Comparison of ENCODE assay signal across 10 cellular contexts in the genomic region with DNA sequence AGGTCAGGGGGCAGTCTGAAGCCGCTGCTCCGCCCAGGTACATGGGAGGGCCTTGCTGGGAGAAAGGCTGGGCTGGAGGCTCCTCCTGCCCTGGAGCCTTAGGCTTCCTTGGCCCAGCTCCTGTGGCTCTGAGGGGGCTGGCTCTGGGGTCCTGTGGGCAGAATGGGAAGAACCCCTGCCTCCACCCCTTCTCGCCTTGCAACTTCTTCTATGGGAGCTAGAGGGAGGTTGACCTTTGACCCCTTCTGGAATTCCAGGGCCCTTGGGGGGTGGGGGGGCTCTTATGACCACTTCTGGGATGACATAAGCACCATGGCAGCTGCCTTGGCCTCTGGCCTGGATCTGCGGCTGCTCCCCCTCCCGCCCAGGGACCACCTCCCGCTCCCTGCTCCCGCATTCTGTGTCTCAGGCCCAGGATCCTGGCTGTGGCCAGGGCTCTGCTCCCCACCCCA. TPM values are rescaled to one million over a fixed set of nuclear protein-coding genes. Genes with fewer than 3 reads are reported as not detected.
DNase-seq lines count a peak whose midpoint lies in the region; FAIRE-seq and TF ChIP-seq lines count a peak whose summit lies in the region.
"Had no signal": no experiment of that assay in that cellular context is flagged by ENCODE, and none has a peak within 500 bp of the region (broad histone marks: within the 10 kb centered on the region; RNA-seq: fewer than 3 reads in every experiment).

No MANE protein-coding gene starts in this region.

- H3K9me3 Mint-ChIP-seq in activated T-helper 1 cell treated with anti-CD3 and anti-CD28 coated beads, Interleukin-12 subunit alpha, Interleukin-12 subunit beta, Interleukin-2, Interleukin-4 antibody, amounts not matched to agents 30 ng/mL and 10 ng/mL and 1 ng/mL, durations not matched to agents 14 hours and 24 hours and 36 hours, result no peaks in the 10 kb centered on the region

- H3K27ac ChIP-seq in liver (ENCODE audit: low read depth in 1 of 2, low read length in 2 of 2), result peak overlapping the region; percentile 62 to 70
- H3K27ac ChIP-seq in testis, result peak overlapping the region; percentile 80 to 87
- H3K27ac ChIP-seq in MM.1S (ENCODE audit: low read length), result no peak overlapping the region
- H3K27ac ChIP-seq: KMS-11 had no signal

- TF ChIP-seq CTCF in liver (IDR thresholded peaks at IDR 0.05; ENCODE audit: low read depth, low read length, missing input control), result no peak
- TF ChIP-seq CTCF in testis (IDR thresholded peaks at IDR 0.05), result no peak
- TF ChIP-seq CTCF in MM.1S (IDR thresholded peaks at IDR 0.05; ENCODE audit: low read length), result no peak

- H3K27ac Mint-ChIP-seq in activated T-helper 1 cell treated with anti-CD3 and anti-CD28 coated beads, Interleukin-12 subunit alpha, Interleukin-12 subunit beta, Interleukin-2, Interleukin-4 antibody, amounts not matched to agents 30 ng/mL and 10 ng/mL and 1 ng/mL, durations not matched to agents 14 hours and 24 hours and 36 hours, result no peak overlapping the region

- H3K27me3 ChIP-seq in liver (ENCODE audit: control insufficient read depth in 4 of 4, insufficient read depth in 4 of 4, low read length in 3 of 4), result no peaks in the 10 kb centered on the region
- H3K27me3 ChIP-seq in testis, result no peaks in the 10 kb centered on the region
- H3K27me3 ChIP-seq in MM.1S (replicated peaks; ENCODE audit: insufficient read depth, low read length), result no peaks in the 10 kb centered on the region

- peaks cover 16% of the 10 kb centered on the region for H3K36me3 Mint-ChIP-seq in activated T-helper 1 cell treated with anti-CD3 and anti-CD28 coated beads, Interleukin-12 subunit alpha, Interleukin-12 subunit beta, Interleukin-2, Interleukin-4 antibody, amounts not matched to agents 30 ng/mL and 10 ng/mL and 1 ng/mL, durations not matched to agents 14 hours and 24 hours and 36 hours (ENCODE audit: low read depth)

- WGBS in liver, result 88% methylated on average over 7 of the region's 7 CpGs
- WGBS in testis, 2 donors, result 47 to 52% methylated on average over 4 to 7 of the region's 7 CpGs

- intact Hi-C loops in testis (cut with DNase I; ENCODE audit: low total_unique reads), result loop anchor here (10.0 kb wide), 1 partner anchor 339 kb away; no protein-coding TSS in a partner anchor
- intact Hi-C loops in activated T-helper 1 cell treated with anti-CD3 and anti-CD28 coated beads, Interleukin-12 subunit alpha, Interleukin-12 subunit beta, Interleukin-2, Interleukin-4 antibody, amounts not matched to agents 30 ng/mL and 10 ng/mL and 1 ng/mL, durations not matched to agents 14 hours and 24 hours and 36 hours (cut with micrococcal nuclease), result no loop called here

- no peaks in the 10 kb centered on the region for H3K27me3 Mint-ChIP-seq in activated T-helper 1 cell treated with anti-CD3 and anti-CD28 coated beads, Interleukin-12 subunit alpha, Interleukin-12 subunit beta, Interleukin-2, Interleukin-4 antibody, amounts not matched to agents 30 ng/mL and 10 ng/mL and 1 ng/mL, durations not matched to agents 14 hours and 24 hours and 36 hours (ENCODE audit: insufficient read depth)

- no peak overlapping the region for H3K4me2 ChIP-seq in MM.1S (ENCODE audit: low read depth, low read length)
- H3K4me2 ChIP-seq: KMS-11 had no signal

- H3K9me3 ChIP-seq in liver (ENCODE audit: control insufficient read depth in 4 of 4, low read length in 3 of 4) (no peaks in the 10 kb centered on the region), testis (no peaks in the 10 kb centered on the region), MM.1S (replicated peaks; ENCODE audit: insufficient read depth, low read length) (no peaks in the 10 kb centered on the region)

- H4K20me1 ChIP-seq in MM.1S (ENCODE audit: insufficient read depth, low read length), result no peaks in the 10 kb centered on the region

- H3K79me2 ChIP-seq in MM.1S (ENCODE audit: low read length), result peaks cover 15% of the 10 kb centered on the region

- peaks cover 6 to 43% (median 27%) of the 10 kb centered on the region in 4 donors for H3K4me1 ChIP-seq in liver (ENCODE audit: control insufficient read depth in 4 of 4, insufficient read depth in 4 of 4, low read length in 3 of 4)
- H3K4me1 ChIP-seq in testis, result peaks cover 57% of the 10 kb centered on the region
- peaks cover 3% of the 10 kb centered on the region; the same call in 1 of the 2 replicates for H3K4me1 ChIP-seq in MM.1S (ENCODE audit: low read length)

- H3K9me2 ChIP-seq in MM.1S (replicated peaks; ENCODE audit: insufficient read depth, low read length), result no peaks in the 10 kb centered on the region

- DNase-seq in HTR-8/SVneo (ENCODE audit: insufficient read length, low spot score), result peak; percentile 64
- peak; percentile 32 for DNase-seq in dedifferentiated amniotic fluid mesenchymal stem cell (ENCODE audit: extremely low spot score)
- no peak for DNase-seq in testis
- DNase-seq in activated T-helper 1 cell treated with anti-CD3 and anti-CD28 coated beads, Interleukin-12 subunit alpha, Interleukin-12 subunit beta, Interleukin-2, Interleukin-4 antibody, amounts not matched to agents 30 ng/mL and 10 ng/mL and 1 ng/mL, durations not matched to agents 14 hours and 24 hours and 36 hours (ENCODE audit: low spot score), result no peak
- no peak for DNase-seq in MM.1S
- no peak for DNase-seq in activated naive CD4-positive, alpha-beta T cell treated with Interleukin-2 at 50 U/mL for 16 hours
- DNase-seq in middle frontal gyrus (ENCODE audit: extremely low spot score, low spot score), result no peak

- no peak overlapping the region for H3K9ac ChIP-seq in liver (ENCODE audit: low read depth in 1 of 2, low read length in 2 of 2)
- no peak overlapping the region for H3K9ac ChIP-seq in MM.1S (ENCODE audit: low read length)
- H3K9ac ChIP-seq: KMS-11 had no signal

- H3K36me3 ChIP-seq in liver (ENCODE audit: control insufficient read depth in 4 of 4, insufficient read depth in 3 of 4, low read depth in 1 of 4, low read length in 3 of 4) (peaks cover 7 to 28% (median 13%) of the 10 kb centered on the region in 4 donors), testis (ENCODE audit: low read depth, missing control alignments) (no peaks in the 10 kb centered on the region), MM.1S (replicated peaks; ENCODE audit: insufficient read depth, low read length) (no peaks in the 10 kb centered on the region; the same call in 1 of the 2 replicates)

- TF ChIP-seq POLR2A in testis (IDR thresholded peaks at IDR 0.05), result no peak

- H3F3A ChIP-seq in MM.1S (ENCODE audit: insufficient read depth, low read length), result no peaks in the 10 kb centered on the region; the same call in 1 of the 2 replicates

- H3K4me3 ChIP-seq in liver (ENCODE audit: low read depth in 1 of 3, low read length in 3 of 3), result no peak overlapping the region
- H3K4me3 ChIP-seq in testis, result no peak overlapping the region
- H3K4me3 ChIP-seq in MM.1S (ENCODE audit: low read length), result no peak overlapping the region

- FAIRE-seq in HTR-8/SVneo (lab: Jason Lieb, UNC), result no peak
- FAIRE-seq: keratinocyte had no signal

- no peak overlapping the region for H2AFZ ChIP-seq in MM.1S (ENCODE audit: low read length)

- peaks cover 15% of the 10 kb centered on the region for H3K4me1 Mint-ChIP-seq in activated T-helper 1 cell treated with anti-CD3 and anti-CD28 coated beads, Interleukin-12 subunit alpha, Interleukin-12 subunit beta, Interleukin-2, Interleukin-4 antibody, amounts not matched to agents 30 ng/mL and 10 ng/mL and 1 ng/mL, durations not matched to agents 14 hours and 24 hours and 36 hours (ENCODE audit: low read depth)

- TF ChIP-seq RAD21 in liver (IDR thresholded peaks at IDR 0.05), result no peak

- no peak overlapping the region for H3K4me3 Mint-ChIP-seq in activated T-helper 1 cell treated with anti-CD3 and anti-CD28 coated beads, Interleukin-12 subunit alpha, Interleukin-12 subunit beta, Interleukin-2, Interleukin-4 antibody, amounts not matched to agents 30 ng/mL and 10 ng/mL and 1 ng/mL, durations not matched to agents 14 hours and 24 hours and 36 hours

TF ChIP-seq in liver, 16 proteins besides CTCF, POLR2A, EP300 and RAD21:
- TF ChIP-seq TAF1 (conservative IDR thresholded peaks at IDR 0.05) (no peak), NR2F2 (IDR thresholded peaks at IDR 0.05) (peak; percentile 74), RXRA (IDR thresholded peaks at IDR 0.05) (peak in 1 of 2 donors; percentile 25), GABPA (IDR thresholded peaks at IDR 0.05 in 1 of 2, conservative IDR thresholded peaks at IDR 0.05 in 1 of 2) (no peak), FOXA1 (IDR thresholded peaks at IDR 0.05) (no peak)

RNA-seq across cellular contexts. Expression of a gene that starts 32.2 kb away (rescaled TPM):
- 1 to 10 TPM; 1.9 to 3.0 TPM for total RNA-seq in liver
- 1 to 10 TPM in 1 of 2 donors, under 1 TPM in 1; 0.40 to 3.3 TPM for polyA plus RNA-seq in liver
- 10 to 100 TPM; 12.6 to 25.4 TPM for total RNA-seq in testis
- 4.8 TPM for polyA plus RNA-seq in testis (ENCODE audit: insufficient read depth, low read depth, low replicate concordance)
- total RNA-seq in activated T-helper 1 cell treated with anti-CD3 and anti-CD28 coated beads, Interleukin-12 subunit alpha, Interleukin-12 subunit beta, Interleukin-2, Interleukin-4 antibody, amounts not matched to agents 30 ng/mL and 10 ng/mL and 1 ng/mL, durations not matched to agents 14 hours and 24 hours and 36 hours, result 14.4 TPM in 2 replicates

RNA-seq across cellular contexts. Expression of a gene that starts 34.7 kb away (rescaled TPM):
- 10 to 100 TPM; 27.6 to 42.6 TPM for total RNA-seq in liver
- polyA plus RNA-seq in liver, result 10 to 100 TPM; 34.1 to 66.0 TPM
- total RNA-seq in testis, result 100 to 1,000 TPM; 163 to 177 TPM
- 268 TPM for polyA plus RNA-seq in testis (ENCODE audit: insufficient read depth, low read depth, low replicate concordance)
- total RNA-seq in activated T-helper 1 cell treated with anti-CD3 and anti-CD28 coated beads, Interleukin-12 subunit alpha, Interleukin-12 subunit beta, Interleukin-2, Interleukin-4 antibody, amounts not matched to agents 30 ng/mL and 10 ng/mL and 1 ng/mL, durations not matched to agents 14 hours and 24 hours and 36 hours, result 105 and 114 TPM in 2 replicates

RNA-seq across cellular contexts. Expression of a gene that starts 35.3 kb away (rescaled TPM):
- total RNA-seq in liver (100 to 1,000 TPM in 1 of 2 donors, 10 to 100 TPM in 1; 33.8 to 121 TPM), testis (100 to 1,000 TPM; 188 to 272 TPM)
- polyA plus RNA-seq in liver (100 to 1,000 TPM in 1 of 2 donors, 10 to 100 TPM in 1; 69.8 to 108 TPM), testis (ENCODE audit: insufficient read depth, low read depth, low replicate concordance) (451 TPM)
- 9.9 and 10.0 TPM in 2 replicates for total RNA-seq in activated T-helper 1 cell treated with anti-CD3 and anti-CD28 coated beads, Interleukin-12 subunit alpha, Interleukin-12 subunit beta, Interleukin-2, Interleukin-4 antibody, amounts not matched to agents 30 ng/mL and 10 ng/mL and 1 ng/mL, durations not matched to agents 14 hours and 24 hours and 36 hours

Comparison
In these comparisons a context has a peak if more than half of its experiments do, and no peak if none do; other contexts are left out.
1. DNase-seq: peak in HTR-8/SVneo (single experiment) and dedifferentiated amniotic fluid mesenchymal stem cell (single experiment); none in testis (single experiment), activated T-helper 1 cell treated with anti-CD3 and anti-CD28 coated beads, Interleukin-12 subunit alpha, Interleukin-12 subunit beta, Interleukin-2, Interleukin-4 antibody, amounts not matched to agents 30 ng/mL and 10 ng/mL and 1 ng/mL, durations not matched to agents 14 hours and 24 hours and 36 hours (single experiment), MM.1S (single experiment), activated naive CD4-positive, alpha-beta T cell treated with Interleukin-2 at 50 U/mL for 16 hours (single experiment) and middle frontal gyrus (single experiment).